ENCODE assay signal across 24 cellular contexts in the genomic region with DNA sequence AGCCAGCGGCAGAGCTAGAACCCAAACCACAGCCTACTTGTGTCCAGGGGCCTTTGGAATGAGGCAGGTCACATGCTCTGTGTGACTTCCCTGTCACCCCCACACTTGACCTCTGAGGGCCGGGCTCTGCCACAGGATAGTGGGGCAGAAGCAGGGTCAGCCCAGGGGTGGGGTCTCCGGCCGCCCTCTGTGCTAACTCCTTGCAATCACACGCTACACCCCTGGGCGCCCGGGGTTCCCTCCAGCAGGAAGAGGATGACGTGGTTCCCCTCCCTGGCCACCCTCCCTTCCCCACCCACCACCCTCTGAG. TPM values are rescaled to one million over a fixed set of nuclear protein-coding genes. Genes with fewer than 3 reads are reported as not detected.
"Had no signal": no experiment of that assay in that cellular context is flagged by ENCODE, and none has a peak within 500 bp of the region (broad histone marks: within the 10 kb centered on the region; RNA-seq: fewer than 3 reads in every experiment).

No MANE protein-coding gene starts in this region.

- H3K27me3 ChIP-seq: MG63 had no signal

- H3K4me3 ChIP-seq: MG63 had no signal

- DNase-seq: IMR-90, Karpas-422, KG1, MG63, NCI-H1092, NCI-H1105 treated with DMSO at 0.1 percent for 48 hours, NCI-H1417 treated with DMSO at 0.1 percent for 48 hours, NCI-H146, NCI-H1694 treated with DMSO at 0.1 percent for 48 hours, NCI-H1930, NCI-H2081 treated with DMSO at 0.1 percent for 48 hours, NCI-H2171, NCI-H226, NCI-H446, NCI-H510A, NCI-H524 treated with DMSO at 0.1 percent for 48 hours, NCI-H69, NCI-H774, Right ventricle myocardium superior, RPMI8226, SW 1271, T-cell had no signal

- H3K36me3 ChIP-seq: MG63 had no signal

- ATAC-seq: HepG2, T-cell had no signal

- H3K9me3 ChIP-seq: MG63 had no signal

- FAIRE-seq: HepG2, RCC 7860 had no signal

RNA-seq across cellular contexts. Expression of a gene that starts 21.0 kb away (rescaled TPM):
- polyA plus RNA-seq: IMR-90 had no signal
